ENCODE assay signal across 9 cellular contexts in the genomic region with DNA sequence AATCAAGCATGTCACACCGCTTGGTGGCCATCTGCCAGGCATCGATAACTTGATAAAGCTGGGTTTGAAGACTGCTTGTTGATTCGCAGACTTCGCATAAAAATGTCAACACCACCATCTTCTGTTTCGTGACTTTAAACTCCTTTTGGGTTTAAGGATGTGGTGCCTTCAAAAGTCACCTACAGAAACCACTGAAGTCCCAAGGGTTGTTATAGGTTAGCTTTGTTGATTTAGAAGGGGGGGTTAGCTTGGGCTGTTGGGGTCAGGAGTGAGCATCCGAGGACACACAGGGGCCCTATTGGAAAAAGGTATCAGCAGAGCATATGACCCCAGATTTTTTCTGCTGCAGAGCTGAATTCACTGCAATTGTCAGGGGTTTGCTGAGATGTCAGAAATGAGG.
"Had no signal": no experiment of that assay in that cellular context is flagged by ENCODE, and none has a peak within 500 bp of the region (broad histone marks: within the 10 kb centered on the region; RNA-seq: fewer than 3 reads in every experiment).

No MANE protein-coding gene starts in this region.

- FAIRE-seq: H1, H54, HepG2, HTR-8/SVneo had no signal

- H3K9ac ChIP-seq: KMS-11 had no signal

- H3K4me2 ChIP-seq: GM23338, KMS-11 had no signal

- H3K4me3 ChIP-seq: GM23338 had no signal

- ATAC-seq: GM23338, HepG2 had no signal

- H3K27ac ChIP-seq: KMS-11 had no signal

- H2AFZ ChIP-seq: GM23338 had no signal

- DNase-seq: H9, HCEC 1CT, KBM-7 had no signal
